25 cellular contexts compared by ENCODE assay signal in genomic region chr1:81407463-81407862, GRCh38.
A peak's percentile ranks its signal among the peaks of the same experiment; 100 is the strongest.
DNase-seq lines count a peak whose midpoint lies in the region; ATAC-seq and TF ChIP-seq lines count a peak whose summit lies in the region.
"Had no signal": no experiment of that assay in that cellular context is flagged by ENCODE, and none has a peak within 500 bp of the region (broad histone marks: within the 10 kb centered on the region; RNA-seq: fewer than 3 reads in every experiment).

No MANE protein-coding gene starts in this region.

- peaks cover 18% of the 10 kb centered on the region for H3F3A ChIP-seq in neural progenitor cell (ENCODE audit: low read depth)

- H2AFZ ChIP-seq in neural progenitor cell (replicated peaks): no peak overlapping the region

- H3K27me3 ChIP-seq in adipocyte (replicated peaks; ENCODE audit: control insufficient read depth, insufficient read depth, low read length) (no peaks in the 10 kb centered on the region), neural progenitor cell (no peaks in the 10 kb centered on the region), colonic mucosa (no peaks in the 10 kb centered on the region)
- H3K27me3 ChIP-seq: brain microvascular endothelial cell, esophagus muscularis mucosa, SJCRH30, thyroid gland had no signal

- no peak for TF ChIP-seq CTCF in neural progenitor cell (IDR thresholded peaks at IDR 0.05)
- no peak for TF ChIP-seq CTCF in colonic mucosa (IDR thresholded peaks at IDR 0.05)

- H3K79me2 ChIP-seq in neural progenitor cell (ENCODE audit: low read depth): no peaks in the 10 kb centered on the region

- no peaks in the 10 kb centered on the region for H4K20me1 ChIP-seq in neural progenitor cell (ENCODE audit: low read depth)

- H3K36me3 ChIP-seq in adipocyte (ENCODE audit: control insufficient read depth, insufficient read depth, low read length, severe bottlenecking) (no peaks in the 10 kb centered on the region), neural progenitor cell (no peaks in the 10 kb centered on the region), colonic mucosa (no peaks in the 10 kb centered on the region)
- H3K36me3 ChIP-seq: brain microvascular endothelial cell, esophagus muscularis mucosa, SJCRH30, thyroid gland had no signal

- ATAC-seq in activated naive CD8-positive, alpha-beta T cell treated with anti-CD3 and anti-CD28 coated beads, Interleukin-2, amount 50 U/mL, for 24 hours: no peak

- H3K9me3 ChIP-seq in adipocyte (ENCODE audit: control insufficient read depth, low read length) (no peaks in the 10 kb centered on the region), neural progenitor cell (ENCODE audit: low read depth) (no peaks in the 10 kb centered on the region), colonic mucosa (no peaks in the 10 kb centered on the region)
- H3K9me3 ChIP-seq: esophagus muscularis mucosa, SJCRH30, thyroid gland had no signal

- H3K27me3 Mint-ChIP-seq in neural progenitor cell (ENCODE audit: insufficient read depth, low read depth): peaks cover 2% of the 10 kb centered on the region
- H3K27me3 Mint-ChIP-seq in activated naive CD8-positive, alpha-beta T cell treated with anti-CD3 and anti-CD28 coated beads, Interleukin-2, amount 50 U/mL, for 24 hours: no peaks in the 10 kb centered on the region
- H3K27me3 Mint-ChIP-seq: naive B cell had no signal

- peaks cover 2% of the 10 kb centered on the region for H3K36me3 Mint-ChIP-seq in neural progenitor cell
- H3K36me3 Mint-ChIP-seq in activated naive CD8-positive, alpha-beta T cell treated with anti-CD3 and anti-CD28 coated beads, Interleukin-2, amount 50 U/mL, for 24 hours (ENCODE audit: low read depth): no peaks in the 10 kb centered on the region
- H3K36me3 Mint-ChIP-seq: naive B cell had no signal

- H3K9ac ChIP-seq in adipocyte (ENCODE audit: low read length) (no peak overlapping the region), neural progenitor cell (no peak overlapping the region), colonic mucosa (ENCODE audit: low read depth in 2 of 2, low read length in 2 of 2) (no peak overlapping the region)
- H3K9ac ChIP-seq: KMS-11 had no signal

- no peak overlapping the region for H3K4me3 ChIP-seq in adipocyte (ENCODE audit: low read length)
- H3K4me3 ChIP-seq in neural progenitor cell: no peak overlapping the region
- no peak overlapping the region for H3K4me3 ChIP-seq in colonic mucosa
- H3K4me3 ChIP-seq: esophagus muscularis mucosa, SJCRH30, thyroid gland had no signal

- H3K4me1 ChIP-seq in adipocyte (ENCODE audit: control insufficient read depth, insufficient read depth, low read length): peaks cover 7% of the 10 kb centered on the region
- peaks cover 37% of the 10 kb centered on the region for H3K4me1 ChIP-seq in neural progenitor cell
- H3K4me1 ChIP-seq in colonic mucosa: no peaks in the 10 kb centered on the region
- H3K4me1 ChIP-seq: thyroid gland had no signal

- peaks cover 2% of the 10 kb centered on the region for H3K9me3 Mint-ChIP-seq in neural progenitor cell
- no peaks in the 10 kb centered on the region for H3K9me3 Mint-ChIP-seq in activated naive CD8-positive, alpha-beta T cell treated with anti-CD3 and anti-CD28 coated beads, Interleukin-2, amount 50 U/mL, for 24 hours
- H3K9me3 Mint-ChIP-seq: naive B cell had no signal

- DNase-seq in NCI-H1092 treated with DMSO at 0.1 percent for 48 hours (lab: John Stamatoyannopoulos, UW) (peak; percentile 38), NCI-H1092 (lab: John Stamatoyannopoulos, UW) (no peak), NCI-H345 (lab: John Stamatoyannopoulos, UW) (peak; percentile 72), adipocyte (ENCODE audit: low read depth) (peak; percentile 45), neural progenitor cell (ENCODE audit: low spot score) (no peak), NCI-H1048 (lab: John Stamatoyannopoulos, UW) (no peak), colonic mucosa (no peak)
- DNase-seq in activated naive CD8-positive, alpha-beta T cell treated with anti-CD3 and anti-CD28 coated beads, Interleukin-2, amount 50 U/mL, for 24 hours: no peak
- DNase-seq: activated effector memory CD4-positive, alpha-beta T cell treated with Interleukin-2 at 50 U/mL for 16 hours; AML-193; brain microvascular endothelial cell; DMS79; effector memory CD4-positive, alpha-beta T cell; mesenchymal stem cell; MV-4-11; naive B cell; NCI-H226; stimulated activated CD4-positive, alpha-beta T cell treated with anti-CD3 and anti-CD28 coated beads, Interleukin-2, amount 100 ng/mL, for 48 hours; stimulated activated naive CD4-positive, alpha-beta T cell treated with Interleukin-2 at 50 U/mL for 16 hours; T-helper 2 cell; thyroid gland had no signal

- no peak overlapping the region for H3K27ac ChIP-seq in neural progenitor cell
- H3K27ac ChIP-seq in colonic mucosa: no peak overlapping the region
- H3K27ac ChIP-seq: 22Rv1, brain microvascular endothelial cell, esophagus muscularis mucosa, KMS-11, SJCRH30, thyroid gland had no signal

- H3K4me2 ChIP-seq in neural progenitor cell: no peak overlapping the region
- H3K4me2 ChIP-seq: KMS-11 had no signal

- H3K4me1 Mint-ChIP-seq in neural progenitor cell: peaks cover 50% of the 10 kb centered on the region
- no peaks in the 10 kb centered on the region for H3K4me1 Mint-ChIP-seq in activated naive CD8-positive, alpha-beta T cell treated with anti-CD3 and anti-CD28 coated beads, Interleukin-2, amount 50 U/mL, for 24 hours
- H3K4me1 Mint-ChIP-seq: naive B cell had no signal

- intact Hi-C loops in colonic mucosa (cut with DNase I): no loop called here

- H3K4me3 Mint-ChIP-seq in neural progenitor cell: no peak overlapping the region
- no peak overlapping the region for H3K4me3 Mint-ChIP-seq in activated naive CD8-positive, alpha-beta T cell treated with anti-CD3 and anti-CD28 coated beads, Interleukin-2, amount 50 U/mL, for 24 hours
- H3K4me3 Mint-ChIP-seq: naive B cell had no signal

- peak overlapping the region; percentile 65 for H3K27ac Mint-ChIP-seq in neural progenitor cell
- H3K27ac Mint-ChIP-seq in activated naive CD8-positive, alpha-beta T cell treated with anti-CD3 and anti-CD28 coated beads, Interleukin-2, amount 50 U/mL, for 24 hours: no peak overlapping the region

Comparison
In these comparisons a context has a peak if more than half of its experiments do, and no peak if none do; other contexts are left out.
1. DNase-seq: peak in NCI-H1092 treated with DMSO at 0.1 percent for 48 hours (single experiment), NCI-H345 (single experiment) and adipocyte (single experiment); none in NCI-H1092 (single experiment), neural progenitor cell (single experiment), activated naive CD8-positive, alpha-beta T cell treated with anti-CD3 and anti-CD28 coated beads, Interleukin-2, amount 50 U/mL, for 24 hours (single experiment), NCI-H1048 (single experiment) and colonic mucosa (single experiment).